Comparison of ENCODE assay signal across 8 cellular contexts in genomic region chr1:179036844-179037465, GRCh38. TPM values are rescaled to one million over a fixed set of nuclear protein-coding genes. Genes with fewer than 3 reads are reported as not detected.
DNase-seq lines count a peak whose midpoint lies in the region; ATAC-seq and TF ChIP-seq lines count a peak whose summit lies in the region.

No MANE protein-coding gene starts in this region.

- BruUV-seq in PC-3 (replicated peaks; lab: Mats Ljungman, UMichigan): no TSS peak

- H3K27ac ChIP-seq in PC-3 (ENCODE audit: low read length): peak overlapping the region; percentile 95
- no peak overlapping the region for H3K27ac ChIP-seq in SJCRH30

- peak overlapping the region; percentile 80 for H3K4me2 ChIP-seq in PC-3 (ENCODE audit: low read length)

- H3K9ac ChIP-seq in PC-3 (ENCODE audit: low read length): peak overlapping the region; percentile 59

- H2AFZ ChIP-seq in PC-3 (ENCODE audit: low read length): no peak overlapping the region

- CTCF ChIA-PET in PC-3 (lab: Charles Lee): no interaction called here

- intact Hi-C loops in PC-3 (cut with micrococcal nuclease): loop anchor here (2.0 to 5.0 kb wide), 3 partner anchors 42 to 255 kb away; partner anchors contain the start of gene SOAT1

- POLR2A ChIA-PET in PC-3 (lab: Charles Lee; ENCODE audit: unreplicated experiment): interaction anchor here (0.7 kb wide), 1 partner anchor 159 kb away, joined by 20 read pairs; no protein-coding TSS in a partner anchor

- peaks cover 66% of the 10 kb centered on the region for H3K4me1 ChIP-seq in PC-3 (ENCODE audit: insufficient read depth, low read length)
- peaks cover 8% of the 10 kb centered on the region for H3K4me1 ChIP-seq in SJCRH30

- DNase-seq in GM06990 (ENCODE audit: extremely low read depth, insufficient read length): peak; percentile 41
- DNase-seq in PC-3: peak; percentile 80
- peak; percentile 31 for DNase-seq in iris pigment epithelial cell (ENCODE audit: low read depth)
- no peak for DNase-seq in SW480 (ENCODE audit: low spot score)
- no peak for DNase-seq in SJCRH30
- DNase-seq in NCI-H526 treated with DMSO at 0.1 percent for 48 hours (lab: John Stamatoyannopoulos, UW): no peak
- no peak for DNase-seq in germinal center (ENCODE audit: low spot score)

- H3K9me2 ChIP-seq in PC-3 (replicated peaks; ENCODE audit: low read length): no peaks in the 10 kb centered on the region

- ATAC-seq in GM21723 (IDR thresholded peaks at IDR 0.05; ENCODE audit: unreplicated experiment) (peak; percentile 47), PC-3 (peak; percentile 66)

- H3K9me3 ChIP-seq in PC-3 (ENCODE audit: low read length) (no peaks in the 10 kb centered on the region), SJCRH30 (replicated peaks) (no peaks in the 10 kb centered on the region)

- H3K4me3 ChIP-seq in GM06990 (replicated peaks; ENCODE audit: low read depth, low read length) (no peak overlapping the region), PC-3 (ENCODE audit: low read length) (peak overlapping the region; percentile 54), SJCRH30 (no peak overlapping the region)

- H3F3A ChIP-seq in PC-3 (ENCODE audit: low read length, unreplicated experiment): peaks cover 12% of the 10 kb centered on the region

- TF ChIP-seq CTCF in GM06990 (IDR thresholded peaks at IDR 0.05; ENCODE audit: insufficient read depth, low read length, poor library complexity, severe bottlenecking): no peak
- no peak for TF ChIP-seq CTCF in PC-3 (conservative IDR thresholded peaks at IDR 0.05; ENCODE audit: low read depth, low read length)

- peaks cover 67% of the 10 kb centered on the region for H3K79me2 ChIP-seq in PC-3 (ENCODE audit: low read length)

- H3K36me3 ChIP-seq in GM06990 (ENCODE audit: control insufficient read depth, insufficient read depth, low read length) (no peaks in the 10 kb centered on the region), PC-3 (ENCODE audit: low read depth, low read length) (no peaks in the 10 kb centered on the region), SJCRH30 (no peaks in the 10 kb centered on the region)

- 0 out of 2 replicates have a peak, but pooled peaks cover 1% of the 10 kb centered on the region for H4K20me1 ChIP-seq in PC-3 (ENCODE audit: low read length)

- H3K27me3 ChIP-seq in GM06990 (replicated peaks; ENCODE audit: control insufficient read depth, insufficient read depth, low read length) (no peaks in the 10 kb centered on the region), PC-3 (ENCODE audit: low read length) (no peaks in the 10 kb centered on the region), SJCRH30 (no peaks in the 10 kb centered on the region)

RNA-seq across cellular contexts. Expression of gene FAM20B, which starts 11.3 kb away (rescaled TPM):
- total RNA-seq in PC-3 (2014; rRNA removed): 20.1 and 21.1 TPM in 2 replicates
- 33.6 and 35.1 TPM in 2 replicates for total RNA-seq in SJCRH30 (2014; rRNA removed; shearing (Covaris generic))

RNA-seq across cellular contexts. Expression of gene TOR3A, which starts 44.9 kb away (rescaled TPM):
- total RNA-seq in PC-3 (2014; rRNA removed): 70.8 and 95.5 TPM in 2 replicates
- 14.6 and 15.4 TPM in 2 replicates for total RNA-seq in SJCRH30 (2014; rRNA removed; shearing (Covaris generic))

Comparison
In these comparisons a context has a peak if more than half of its experiments do, and no peak if none do; other contexts are left out.
1. DNase-seq: peak in GM06990 (single experiment), PC-3 (single experiment) and iris pigment epithelial cell (single experiment); none in SW480 (single experiment), SJCRH30 (0 of 2), NCI-H526 treated with DMSO at 0.1 percent for 48 hours (single experiment) and germinal center (single experiment).